In genomic region chr5:162248107-162248713, GRCh38 we compare ENCODE assay signal across 9 cellular contexts.
A peak's percentile ranks its signal among the peaks of the same experiment; 100 is the strongest.
DNase-seq lines count a peak whose midpoint lies in the region; ATAC-seq and TF ChIP-seq lines count a peak whose summit lies in the region.
"Had no signal": no experiment of that assay in that cellular context is flagged by ENCODE, and none has a peak within 500 bp of the region (broad histone marks: within the 10 kb centered on the region; RNA-seq: fewer than 3 reads in every experiment).

No MANE protein-coding gene starts in this region.

- DNase-seq in Jurkat, Clone E6-1 (ENCODE audit: low read depth, low spot score) = peak; percentile 6
- DNase-seq in cerebellar cortex (ENCODE audit: low spot score) (peak; percentile 4), T-helper 9 cell (no peak), lower lobe of right lung (no peak)
- no peak for DNase-seq in stimulated activated CD4-positive, alpha-beta T cell treated with anti-CD3 and anti-CD28 coated beads, Interleukin-1b, Interleukin-23, amount 100 ng/mL, for 48 hours

- ATAC-seq in GM18519 (IDR thresholded peaks at IDR 0.05; ENCODE audit: low FRiP score, unreplicated experiment) (peak; percentile 53), lower lobe of right lung (no peak), GM18861 (IDR thresholded peaks at IDR 0.05; ENCODE audit: unreplicated experiment) (no peak)

- TF ChIP-seq CTCF in 22Rv1 (IDR thresholded peaks at IDR 0.05) (peak; percentile 53), lower lobe of right lung (IDR thresholded peaks at IDR 0.05) (no peak)

- no peaks in the 10 kb centered on the region for H3K4me1 ChIP-seq in lower lobe of right lung
- H3K4me1 ChIP-seq: BLaER1 treated with 17β-estradiol and CSF1 and Interleukin-3, amounts not matched to agents 10 nM and 100 nM had no signal

- no peaks in the 10 kb centered on the region for H3K9me3 ChIP-seq in lower lobe of right lung
- H3K9me3 ChIP-seq: BLaER1 treated with 17β-estradiol and CSF1 and Interleukin-3, amounts not matched to agents 10 nM and 100 nM had no signal

- intact Hi-C loops in lower lobe of right lung (cut with DNase I) = no loop called here

- no peak overlapping the region for H3K4me3 ChIP-seq in Jurkat, Clone E6-1 (ENCODE audit: low read length)
- H3K4me3 ChIP-seq in lower lobe of right lung = no peak overlapping the region
- H3K4me3 ChIP-seq: BLaER1 treated with 17β-estradiol and CSF1 and Interleukin-3, amounts not matched to agents 10 nM and 100 nM had no signal

- H3K27ac ChIP-seq in 22Rv1 (no peak overlapping the region), lower lobe of right lung (no peak overlapping the region)
- H3K27ac ChIP-seq: BLaER1 treated with 17β-estradiol and CSF1 and Interleukin-3, amounts not matched to agents 10 nM and 100 nM had no signal

- no peaks in the 10 kb centered on the region for H3K36me3 ChIP-seq in lower lobe of right lung
- H3K36me3 ChIP-seq: BLaER1 treated with 17β-estradiol and CSF1 and Interleukin-3, amounts not matched to agents 10 nM and 100 nM had no signal

- H3K27me3 ChIP-seq in lower lobe of right lung (ENCODE audit: low read depth) = no peaks in the 10 kb centered on the region
- H3K27me3 ChIP-seq: BLaER1 treated with 17β-estradiol and CSF1 and Interleukin-3, amounts not matched to agents 10 nM and 100 nM had no signal

Comparison
In these comparisons a context has a peak if more than half of its experiments do, and no peak if none do; other contexts are left out.
1. DNase-seq: peak in Jurkat, Clone E6-1 (single experiment) and cerebellar cortex (single experiment); none in T-helper 9 cell (single experiment), lower lobe of right lung (single experiment) and stimulated activated CD4-positive, alpha-beta T cell treated with anti-CD3 and anti-CD28 coated beads, Interleukin-1b, Interleukin-23, amount 100 ng/mL, for 48 hours (single experiment).